Comparison of ENCODE assay signal across 25 cellular contexts in the genomic region with DNA sequence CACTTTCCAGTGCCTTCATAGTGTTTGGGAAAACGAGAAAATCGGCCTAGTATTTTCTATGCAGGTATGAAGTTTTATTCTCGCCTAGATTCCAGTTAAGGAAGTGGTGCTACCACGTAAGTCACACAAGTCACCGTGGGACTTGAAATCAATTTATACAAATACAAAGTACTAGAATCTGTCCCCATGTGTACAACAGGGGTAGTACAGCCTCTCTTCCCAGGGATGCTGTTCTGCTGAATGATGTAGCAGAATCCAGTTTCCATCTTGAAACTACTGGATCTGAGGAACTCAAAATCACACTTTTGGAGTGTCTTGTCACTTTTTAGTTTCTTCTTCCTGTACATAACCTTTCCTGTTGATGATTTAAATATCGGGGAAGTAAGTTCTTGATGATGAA.
DNase-seq lines count a peak whose midpoint lies in the region; ATAC-seq and TF ChIP-seq lines count a peak whose summit lies in the region.
"Had no signal": no experiment of that assay in that cellular context is flagged by ENCODE, and none has a peak within 500 bp of the region (broad histone marks: within the 10 kb centered on the region; RNA-seq: fewer than 3 reads in every experiment).

No MANE protein-coding gene starts in this region.

- H3K4me1 ChIP-seq in breast epithelium (no peaks in the 10 kb centered on the region), mesenchymal stem cell (ENCODE audit: control insufficient read depth, insufficient read depth, low read depth, low read length) (no peaks in the 10 kb centered on the region)
- H3K4me1 ChIP-seq: BE2C, SJCRH30 had no signal

- H4K91ac ChIP-seq in mesenchymal stem cell (ENCODE audit: low read length), result no peak overlapping the region

- no peak overlapping the region for H3K27ac ChIP-seq in breast epithelium
- H3K27ac ChIP-seq in mesenchymal stem cell (ENCODE audit: low read length, poor library complexity, severe bottlenecking), result no peak overlapping the region
- H3K27ac ChIP-seq: 22Rv1, SJCRH30 had no signal

- TF ChIP-seq CTCF in CD14-positive monocyte (IDR thresholded peaks at IDR 0.05) (no peak), natural killer cell (IDR thresholded peaks at IDR 0.05) (no peak), breast epithelium (IDR thresholded peaks at IDR 0.05) (no peak)

- H3K4me2 ChIP-seq in mesenchymal stem cell (ENCODE audit: low read length, poor library complexity, severe bottlenecking), result no peak overlapping the region

- WGBS in mesenchymal stem cell, result 100% methylated on average over 5 of the region's 6 CpGs

- H3K27me3 Mint-ChIP-seq in CD14-positive monocyte (ENCODE audit: low read depth in 3 of 3), result peaks cover 0 to 2% (median 1%) of the 10 kb centered on the region in 3 donors
- H3K27me3 Mint-ChIP-seq in central memory CD8-positive, alpha-beta T cell, result no peaks in the 10 kb centered on the region
- no peaks in the 10 kb centered on the region for H3K27me3 Mint-ChIP-seq in natural killer cell (ENCODE audit: low read depth in 2 of 2)

- intact Hi-C loops in CD14-positive monocyte (cut with micrococcal nuclease) (no loop called here), natural killer cell (cut with micrococcal nuclease) (no loop called here), breast epithelium (cut with DNase I; ENCODE audit: low total_unique reads) (no loop called here)

- no peaks in the 10 kb centered on the region for H3K9me3 Mint-ChIP-seq in CD14-positive monocyte
- no peaks in the 10 kb centered on the region for H3K9me3 Mint-ChIP-seq in central memory CD8-positive, alpha-beta T cell
- H3K9me3 Mint-ChIP-seq in natural killer cell, result no peaks in the 10 kb centered on the region

- H2BK12ac ChIP-seq in mesenchymal stem cell (ENCODE audit: low read length in 2 of 2), result no peak overlapping the region

- peaks cover 18% of the 10 kb centered on the region for H3K4me1 Mint-ChIP-seq in CD14-positive monocyte
- peaks cover 50% of the 10 kb centered on the region for H3K4me1 Mint-ChIP-seq in central memory CD8-positive, alpha-beta T cell
- peaks cover 66 to 71% of the 10 kb centered on the region in 2 donors for H3K4me1 Mint-ChIP-seq in natural killer cell

- H3K9me3 ChIP-seq in breast epithelium, result no peaks in the 10 kb centered on the region
- H3K9me3 ChIP-seq in mesenchymal stem cell (ENCODE audit: control insufficient read depth, low read length), result no peaks in the 10 kb centered on the region
- H3K9me3 ChIP-seq: BE2C, SJCRH30 had no signal

- no peaks in the 10 kb centered on the region for H3K79me1 ChIP-seq in mesenchymal stem cell (replicated peaks; ENCODE audit: low read length, poor library complexity, severe bottlenecking)

- H3K27me3 ChIP-seq in breast epithelium (no peaks in the 10 kb centered on the region), mesenchymal stem cell (ENCODE audit: control insufficient read depth in 1 of 2, insufficient read depth in 1 of 2, low read length in 2 of 2) (no peaks in the 10 kb centered on the region)
- H3K27me3 ChIP-seq: BE2C, SJCRH30 had no signal

- no peak overlapping the region for H3K23ac ChIP-seq in mesenchymal stem cell (ENCODE audit: low read length in 2 of 2)

- no peak overlapping the region for H3K4me3 ChIP-seq in breast epithelium
- no peak overlapping the region for H3K4me3 ChIP-seq in mesenchymal stem cell (ENCODE audit: insufficient read depth in 1 of 2, low read depth in 1 of 2, low read length in 2 of 2)
- H3K4me3 ChIP-seq: SJCRH30 had no signal

- H3K14ac ChIP-seq in mesenchymal stem cell (ENCODE audit: low read length in 2 of 2), result no peak overlapping the region

- H2BK5ac ChIP-seq in mesenchymal stem cell (ENCODE audit: low read depth, low read length, poor library complexity, severe bottlenecking), result no peak overlapping the region

- H3K27ac Mint-ChIP-seq in CD14-positive monocyte, result peak overlapping the region in 4 of 7 donors; percentile 9 to 79 (median 44)
- peak overlapping the region; percentile 76 for H3K27ac Mint-ChIP-seq in central memory CD8-positive, alpha-beta T cell (ENCODE audit: low read depth)
- peak overlapping the region; percentile 10 to 67 for H3K27ac Mint-ChIP-seq in natural killer cell

- no peak overlapping the region for H2AK5ac ChIP-seq in mesenchymal stem cell (ENCODE audit: low read length, severe bottlenecking)

- H3K9ac ChIP-seq in mesenchymal stem cell (ENCODE audit: low read length), result no peak overlapping the region

- H2AFZ ChIP-seq in mesenchymal stem cell (ENCODE audit: low read depth, low read length), result no peak overlapping the region

- no peak overlapping the region for H2BK15ac ChIP-seq in mesenchymal stem cell (ENCODE audit: low read depth, poor library complexity, severe bottlenecking)

- TF ChIP-seq POLR2A in breast epithelium (IDR thresholded peaks at IDR 0.05), result no peak

- H3K4me3 Mint-ChIP-seq in CD14-positive monocyte, result no peak overlapping the region
- H3K4me3 Mint-ChIP-seq in central memory CD8-positive, alpha-beta T cell, result no peak overlapping the region
- H3K4me3 Mint-ChIP-seq in natural killer cell, result no peak overlapping the region

- no peak overlapping the region for H3K18ac ChIP-seq in mesenchymal stem cell (ENCODE audit: low read depth in 1 of 2, low read length in 2 of 2)

- H3K36me3 ChIP-seq in breast epithelium (no peaks in the 10 kb centered on the region), mesenchymal stem cell (ENCODE audit: control insufficient read depth in 1 of 2, insufficient read depth in 2 of 2, low read depth in 1 of 2, low read length in 2 of 2) (peaks cover 0 to 4% of the 10 kb centered on the region in 2 experiments)
- H3K36me3 ChIP-seq: BE2C, SJCRH30 had no signal

- H3K36me3 Mint-ChIP-seq in CD14-positive monocyte (peaks cover 12 to 31% of the 10 kb centered on the region in 2 donors), natural killer cell (no peaks in the 10 kb centered on the region)
- H3K36me3 Mint-ChIP-seq in central memory CD8-positive, alpha-beta T cell (ENCODE audit: insufficient read depth), result peaks cover 18% of the 10 kb centered on the region

- H2BK120ac ChIP-seq in mesenchymal stem cell (ENCODE audit: low read depth, low read length), result no peak overlapping the region

- H3K4ac ChIP-seq in mesenchymal stem cell (ENCODE audit: low read depth in 1 of 2, low read length in 2 of 2), result no peak overlapping the region

- no peak for ATAC-seq in central memory CD8-positive, alpha-beta T cell (replicated peaks; ENCODE audit: extremely low read depth, poor library complexity, severe bottlenecking)
- ATAC-seq in natural killer cell, result peak in 2 of 3 donors; percentile 61 to 67
- ATAC-seq: PC-3, Right ventricle myocardium inferior had no signal

- no peak overlapping the region for H4K8ac ChIP-seq in mesenchymal stem cell (ENCODE audit: low read length)

- peak; percentile 9 for DNase-seq in DMS53 (lab: John Stamatoyannopoulos, UW)
- DNase-seq in DMS53 treated with DMSO at 0.1 percent for 48 hours (lab: John Stamatoyannopoulos, UW; ENCODE audit: unreplicated experiment), result no peak
- no peak for DNase-seq in CD14-positive monocyte (ENCODE audit: low spot score)
- DNase-seq in central memory CD8-positive, alpha-beta T cell (ENCODE audit: low spot score in 2 of 2), result no peak
- DNase-seq in natural killer cell, result no peak
- DNase-seq in breast epithelium (ENCODE audit: low spot score in 2 of 2), result no peak
- DNase-seq in NCI-H82 (lab: John Stamatoyannopoulos, UW), result no peak
- DNase-seq in mesenchymal stem cell, result no peak
- DNase-seq: ACHN; BE2C; Calu3; Karpas-422; NCI-H1092 treated with DMSO at 0.1 percent for 48 hours; NCI-H1436; NCI-H187; NCI-H2081 treated with DMSO at 0.1 percent for 48 hours; NCI-H2171; NCI-H345; NCI-H510A treated with DMSO at 0.1 percent for 48 hours; NCI-H748 treated with DMSO at 0.1 percent for 48 hours; NK-92 treated with Interleukin-12 subunit alpha and Interleukin-12 subunit beta, amount 100 ng/mL, for 24 hours; PC-3; SJCRH30 had no signal
